In genomic region chr7:34165466-34165865, GRCh38 we compare ENCODE assay signal across 23 cellular contexts.
DNase-seq lines count a peak whose midpoint lies in the region; ATAC-seq, FAIRE-seq and TF ChIP-seq lines count a peak whose summit lies in the region.
"Had no signal": no experiment of that assay in that cellular context is flagged by ENCODE, and none has a peak within 500 bp of the region (broad histone marks: within the 10 kb centered on the region; RNA-seq: fewer than 3 reads in every experiment).

No MANE protein-coding gene starts in this region.

- TF ChIP-seq CTCF in gastrocnemius medialis (IDR thresholded peaks at IDR 0.05 in 4 of 5, conservative IDR thresholded peaks at IDR 0.05 in 1 of 5) (no peak), HepG2 (CRISPR knock-in tag; IDR thresholded peaks at IDR 0.05) (no peak)

- peak; percentile 49 for DNase-seq in Ammon's horn (ENCODE audit: low spot score)
- peak; percentile 9 for DNase-seq in adipocyte (ENCODE audit: low read depth)
- peak; percentile 8 for DNase-seq in fibroblast of the conjunctiva (ENCODE audit: low read depth)
- DNase-seq in gastrocnemius medialis = peak; percentile 31 to 44
- DNase-seq in HK-2 (ENCODE audit: unreplicated experiment) = no peak
- no peak for DNase-seq in NCI-H2171 (lab: John Stamatoyannopoulos, UW)
- DNase-seq in HepG2 (ENCODE audit: low spot score) = no peak
- DNase-seq: activated CD4-positive, alpha-beta T cell treated with anti-CD3 and anti-CD28 coated beads for 4 hours; amygdala; effector CD8-positive, alpha-beta T cell; GDM1; NCI-H1436; NCI-H2081 treated with DMSO at 0.1 percent for 48 hours; nephron progenitor cell; ovary; stimulated activated CD4-positive, alpha-beta T cell treated with anti-CD3 and anti-CD28 coated beads, Interleukin-1b, Interleukin-23, amount 100 ng/mL, for 48 hours; stimulated activated naive CD4-positive, alpha-beta T cell treated with Interleukin-2 at 50 U/mL for 16 hours; T1000; WERI-Rb-1 had no signal

- no peak overlapping the region for H2AFZ ChIP-seq in HepG2 (ENCODE audit: low read length)

- H3K36me3 ChIP-seq in adipocyte (ENCODE audit: control insufficient read depth, insufficient read depth, low read length, severe bottlenecking) = no peaks in the 10 kb centered on the region
- no peaks in the 10 kb centered on the region for H3K36me3 ChIP-seq in gastrocnemius medialis
- no peaks in the 10 kb centered on the region for H3K36me3 ChIP-seq in HepG2 (replicated peaks in 1 of 2; ENCODE audit: control insufficient read depth in 1 of 2, insufficient read depth in 2 of 2, low read length in 2 of 2)
- H3K36me3 ChIP-seq: brain microvascular endothelial cell, ovary, thoracic aorta, WERI-Rb-1 had no signal

- H3K4me3 ChIP-seq in adipocyte (ENCODE audit: low read length) (no peak overlapping the region), gastrocnemius medialis (no peak overlapping the region), HepG2 (replicated peaks in 1 of 3; ENCODE audit: insufficient read depth in 1 of 3, low read depth in 2 of 3, low read length in 3 of 3) (no peak overlapping the region)
- H3K4me3 ChIP-seq: ovary, thoracic aorta had no signal

- CTCF ChIA-PET in HepG2 (lab: Yijun Ruan, JAX; ENCODE audit: low intra/inter-chr PET ratio, low total read pairs) = interaction anchor here (2.0 kb wide), 1 partner anchor 31 kb away, joined by 10 read pairs; no protein-coding TSS in a partner anchor

- H3K27me3 ChIP-seq in adipocyte (replicated peaks; ENCODE audit: control insufficient read depth, insufficient read depth, low read length) (no peaks in the 10 kb centered on the region), gastrocnemius medialis (no peaks in the 10 kb centered on the region), HepG2 (ENCODE audit: control insufficient read depth in 1 of 2, insufficient read depth in 2 of 2, low read length in 2 of 2) (no peaks in the 10 kb centered on the region)
- H3K27me3 ChIP-seq: brain microvascular endothelial cell, ovary had no signal

- H3K9ac ChIP-seq in adipocyte (ENCODE audit: low read length) (no peak overlapping the region), HepG2 (ENCODE audit: insufficient read depth, low read depth, low read length) (no peak overlapping the region)

- TF ChIP-seq EP300 in HepG2 (IDR thresholded peaks at IDR 0.05; ENCODE audit: low read depth in 2 of 2, low read length in 2 of 2) (no peak), HepG2 (CRISPR knock-in tag; IDR thresholded peaks at IDR 0.05; ENCODE audit: borderline replicate concordance) (no peak)

- intact Hi-C loops in gastrocnemius medialis (cut with DNase I; ENCODE audit: low total_unique reads) = loop anchor here (1.0 kb wide), 1 partner anchor 69 kb away; no protein-coding TSS in a partner anchor
- intact Hi-C loops in HepG2 (cut with micrococcal nuclease; ENCODE audit: unreplicated experiment) = loop anchor here (5.0 kb wide), 1 partner anchor 923 kb away; no protein-coding TSS in a partner anchor

- no peak for TF ChIP-seq RAD21 in HepG2 (CRISPR knock-in tag; IDR thresholded peaks at IDR 0.05)

- H4K20me1 ChIP-seq in HepG2 (ENCODE audit: insufficient read depth, low read length) = no peaks in the 10 kb centered on the region

- H3K27ac ChIP-seq in gastrocnemius medialis (peak overlapping the region; percentile 79 to 92 (median 87)), HepG2 (ENCODE audit: extremely low read length, insufficient read depth, low read length) (no peak overlapping the region)
- H3K27ac ChIP-seq: brain microvascular endothelial cell, ovary, thoracic aorta, WERI-Rb-1 had no signal

- no peak for TF ChIP-seq POLR2A in gastrocnemius medialis (IDR thresholded peaks at IDR 0.05)
- no peak for TF ChIP-seq POLR2A in HepG2 (IDR thresholded peaks at IDR 0.05; ENCODE audit: insufficient read depth in 1 of 2, low read depth in 2 of 2, low read length in 2 of 2)

- FAIRE-seq in HepG2 (lab: Jason Lieb, UNC) = no peak
- FAIRE-seq: colon had no signal

- H3K4me1 ChIP-seq in adipocyte (ENCODE audit: control insufficient read depth, insufficient read depth, low read length) (peaks cover 5% of the 10 kb centered on the region), gastrocnemius medialis (peaks cover 16 to 21% of the 10 kb centered on the region in 2 donors), HepG2 (ENCODE audit: insufficient read depth, low read length) (no peaks in the 10 kb centered on the region)
- H3K4me1 ChIP-seq: Caco-2 had no signal

- POLR2A ChIA-PET in HepG2 (lab: Yijun Ruan, JAX) = no interaction called here

- in situ Hi-C loops in gastrocnemius medialis (cut with MboI; ENCODE audit: low sequenced_read_pairs in 4 of 4) (no loop called here), HepG2 (cut with HindIII; ENCODE audit: extremely low pct_ligation_motif_present, low pct_unique_long_range_greater_than_20kb) (no loop called here)

- H3K9me3 ChIP-seq in adipocyte (ENCODE audit: control insufficient read depth, low read length) (no peaks in the 10 kb centered on the region), gastrocnemius medialis (no peaks in the 10 kb centered on the region), HepG2 (ENCODE audit: low read length) (no peaks in the 10 kb centered on the region)
- H3K9me3 ChIP-seq: Caco-2, ovary, thoracic aorta had no signal

- WGBS in HepG2 (ENCODE audit: low lambda C conversion rate) = 100% methylated on average over 1 of the region's 1 CpG

- no peak overlapping the region for H3K4me2 ChIP-seq in HepG2 (ENCODE audit: low read depth, low read length)

- no TSS peak for BruUV-seq in HepG2 (replicated peaks; lab: Mats Ljungman, UMichigan)

- no peaks in the 10 kb centered on the region for H3K79me2 ChIP-seq in HepG2 (ENCODE audit: insufficient read depth, low read length)

- ATAC-seq in gastrocnemius medialis = peak; percentile 97 to 98
- ATAC-seq in HepG2 = no peak

TF ChIP-seq in HepG2, 621 proteins besides CTCF, POLR2A, EP300 and RAD21:
- no peak for TF ChIP-seq STAT5B (CRISPR knock-in tag; IDR thresholded peaks at IDR 0.05)
- TF ChIP-seq MTF2 (CRISPR knock-in tag; IDR thresholded peaks at IDR 0.05; ENCODE audit: borderline replicate concordance) = no peak
- no peak for TF ChIP-seq ZNF570 (CRISPR knock-in tag; IDR thresholded peaks at IDR 0.05; ENCODE audit: borderline replicate concordance)
- TF ChIP-seq ZNF552 (CRISPR knock-in tag; IDR thresholded peaks at IDR 0.05; ENCODE audit: borderline replicate concordance) = no peak
- no peak for TF ChIP-seq TMF1 (CRISPR knock-in tag; IDR thresholded peaks at IDR 0.05; ENCODE audit: low read depth)

Comparison
In these comparisons a context has a peak if more than half of its experiments do, and no peak if none do; other contexts are left out.
1. DNase-seq: peak in Ammon's horn (single experiment), adipocyte (single experiment), fibroblast of the conjunctiva (single experiment) and gastrocnemius medialis (2 of 2); none in HK-2 (single experiment), NCI-H2171 (single experiment) and HepG2 (single experiment).